In the genomic region with DNA sequence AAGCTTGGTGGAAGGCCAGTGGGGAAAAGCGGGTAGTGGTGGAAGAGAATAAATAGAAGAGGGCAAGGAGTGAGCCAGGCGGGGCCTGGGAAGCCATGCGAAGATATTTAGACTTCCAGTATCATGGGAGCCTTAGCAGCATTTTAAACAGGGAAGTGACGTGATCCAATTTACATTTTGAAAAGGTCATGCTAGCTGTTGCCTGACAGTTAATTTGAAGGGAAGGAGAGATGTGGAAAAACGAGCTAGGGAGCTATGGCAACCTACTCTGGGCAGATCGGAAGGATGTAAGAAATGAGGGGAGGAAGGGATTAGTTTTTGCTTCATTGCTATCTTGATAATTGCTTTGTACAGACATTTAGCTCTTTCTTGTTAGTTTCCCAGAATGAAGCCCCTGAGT, we compare ENCODE assay signal across 25 cellular contexts. TPM values are rescaled to one million over a fixed set of nuclear protein-coding genes. Genes with fewer than 3 reads are reported as not detected.
DNase-seq lines count a peak whose midpoint lies in the region; FAIRE-seq and TF ChIP-seq lines count a peak whose summit lies in the region.
"Had no signal": no experiment of that assay in that cellular context is flagged by ENCODE, and none has a peak within 500 bp of the region (broad histone marks: within the 10 kb centered on the region; RNA-seq: fewer than 3 reads in every experiment).

No MANE protein-coding gene starts in this region.

- no peak overlapping the region for H2AFZ ChIP-seq in keratinocyte (ENCODE audit: control insufficient read depth, low read length)
- H2AFZ ChIP-seq: GM23248 had no signal

- H3K36me3 ChIP-seq in keratinocyte (ENCODE audit: control insufficient read depth in 2 of 2, extremely low read depth in 1 of 2, insufficient read depth in 2 of 2, low read length in 2 of 2) (no peaks in the 10 kb centered on the region), Caco-2 (ENCODE audit: control insufficient read depth, insufficient read depth, low read length) (no peaks in the 10 kb centered on the region)

- H3K9me3 ChIP-seq in keratinocyte (ENCODE audit: control insufficient read depth, low read depth, low read length) (no peaks in the 10 kb centered on the region), Caco-2 (no peaks in the 10 kb centered on the region)

- H4K20me1 ChIP-seq in keratinocyte (ENCODE audit: control insufficient read depth, extremely low read depth, insufficient read depth, low read length) = no peaks in the 10 kb centered on the region

- H3K4me2 ChIP-seq in keratinocyte (ENCODE audit: control insufficient read depth, extremely low read depth, insufficient read depth, low read depth, low read length) = no peak overlapping the region

- no peak overlapping the region for H3K27ac Mint-ChIP-seq in Caco-2 (ENCODE audit: unreplicated experiment)
- H3K27ac Mint-ChIP-seq in progenitor cell of endocrine pancreas = no peak overlapping the region
- H3K27ac Mint-ChIP-seq: H9, HFFc6 had no signal

- H3K27me3 ChIP-seq in keratinocyte (ENCODE audit: control insufficient read depth, extremely low read depth, insufficient read depth, low read length) (no peaks in the 10 kb centered on the region), Caco-2 (replicated peaks; ENCODE audit: control insufficient read depth, insufficient read depth, low read length) (no peaks in the 10 kb centered on the region; the same call in none of the 2 replicates)

- intact Hi-C loops in Caco-2 (cut with micrococcal nuclease; ENCODE audit: unreplicated experiment) = no loop called here

- dilution Hi-C loops in keratinocyte (cut with MboI; ENCODE audit: extremely low pct_ligation_motif_present, low sequenced_read_pairs) = no loop called here

- FAIRE-seq in keratinocyte (lab: Jason Lieb, UNC) = peak; percentile 32
- FAIRE-seq: GM12891 had no signal

- H3K9ac ChIP-seq in keratinocyte (ENCODE audit: control insufficient read depth, extremely low read depth, insufficient read depth, low read length) = no peak overlapping the region
- H3K9ac ChIP-seq: GM23248 had no signal

- H3K27me3 Mint-ChIP-seq in Caco-2 (ENCODE audit: insufficient read depth, unreplicated experiment) (peaks cover under 1% of the 10 kb centered on the region), progenitor cell of endocrine pancreas (peaks cover 27% of the 10 kb centered on the region)

- H3K4me1 Mint-ChIP-seq in Caco-2 (ENCODE audit: low read depth, unreplicated experiment) (no peaks in the 10 kb centered on the region), progenitor cell of endocrine pancreas (ENCODE audit: low read depth) (no peaks in the 10 kb centered on the region)

- POLR2A ChIA-PET in Caco-2 (lab: Charles Lee) = interaction anchor here (1.3 kb wide), 1 partner anchor 12 kb away, joined by 3 read pairs; a partner anchor contains a TSS

- H3K9me3 Mint-ChIP-seq in Caco-2 (ENCODE audit: unreplicated experiment) (no peaks in the 10 kb centered on the region), progenitor cell of endocrine pancreas (ENCODE audit: low read depth) (no peaks in the 10 kb centered on the region)
- H3K9me3 Mint-ChIP-seq: H9, HFFc6 had no signal

- H3K4me3 ChIP-seq in keratinocyte (ENCODE audit: control insufficient read depth in 2 of 3, extremely low read depth in 1 of 3, insufficient read depth in 2 of 3, low read depth in 1 of 3, low read length in 3 of 3) (no peak overlapping the region), Caco-2 (ENCODE audit: low read depth, low read length) (no peak overlapping the region)
- H3K4me3 ChIP-seq: GM23248, SK-N-MC had no signal

- no peaks in the 10 kb centered on the region for H3K36me3 Mint-ChIP-seq in Caco-2 (ENCODE audit: insufficient read depth, unreplicated experiment)
- H3K36me3 Mint-ChIP-seq in progenitor cell of endocrine pancreas (ENCODE audit: insufficient read depth) = no peaks in the 10 kb centered on the region

- CTCF ChIA-PET in Caco-2 (lab: Charles Lee) = interaction anchor here (0.5 kb wide), 1 partner anchor 255 kb away, joined by 3 read pairs; no protein-coding TSS in a partner anchor

- H3K27ac ChIP-seq in keratinocyte (ENCODE audit: control insufficient read depth, insufficient read depth, low read length) = no peak overlapping the region
- H3K27ac ChIP-seq: GM23248, RWPE1, SK-N-MC had no signal

- no peaks in the 10 kb centered on the region for H3K9me1 ChIP-seq in keratinocyte (ENCODE audit: control insufficient read depth, extremely low read depth, insufficient read depth, low read length)

- DNase-seq in NCI-H1694 treated with DMSO at 0.1 percent for 48 hours (lab: John Stamatoyannopoulos, UW) (peak; percentile 31), NCI-H1694 (lab: John Stamatoyannopoulos, UW) (no peak), NAMALWA (ENCODE audit: low spot score) (peak; percentile 19), keratinocyte (ENCODE audit: low read depth, low spot score) (no peak), NCI-H82 (lab: John Stamatoyannopoulos, UW) (no peak), Caco-2 (no peak), progenitor cell of endocrine pancreas (ENCODE audit: low spot score, unreplicated experiment) (no peak)
- DNase-seq: 8988T, AML-193, DND-41, GM23248, H9, HFFc6, NCI-H1092 treated with DMSO at 0.1 percent for 48 hours, NCI-H146, NCI-H2081, NCI-H2227 treated with DMSO at 0.1 percent for 48 hours, NCI-H510A, SHP77 treated with DMSO at 0.1 percent for 48 hours, SW 1271 had no signal

- no peaks in the 10 kb centered on the region for H3K79me2 ChIP-seq in keratinocyte (ENCODE audit: control insufficient read depth, insufficient read depth, low read length)

- BruUV-seq in Caco-2 (replicated peaks; lab: Mats Ljungman, UMichigan) = no TSS peak

- H3K4me1 ChIP-seq in keratinocyte (ENCODE audit: control insufficient read depth, extremely low read depth, insufficient read depth, low read length) (peaks cover 26% of the 10 kb centered on the region), Caco-2 (no peaks in the 10 kb centered on the region)

- H3K4me3 Mint-ChIP-seq in Caco-2 (ENCODE audit: unreplicated experiment) (no peak overlapping the region), progenitor cell of endocrine pancreas (ENCODE audit: low read depth) (no peak overlapping the region)
- H3K4me3 Mint-ChIP-seq: H9, HFFc6 had no signal

- TF ChIP-seq CTCF in keratinocyte (optimal IDR thresholded peaks at IDR 0.05 in 1 of 3, IDR thresholded peaks at IDR 0.05 in 1 of 3, conservative IDR thresholded peaks at IDR 0.05 in 1 of 3; ENCODE audit: extremely low read depth in 1 of 3, insufficient read depth in 2 of 3, low read length in 3 of 3) (no peak), Caco-2 (IDR thresholded peaks at IDR 0.05; ENCODE audit: insufficient read depth in 1 of 2, low read depth in 1 of 2, low read length in 1 of 2, severe bottlenecking in 1 of 2, unreplicated experiment in 1 of 2) (no peak), progenitor cell of endocrine pancreas (IDR thresholded peaks at IDR 0.05; ENCODE audit: unreplicated experiment) (no peak)

RNA-seq across cellular contexts. Expression of a gene that starts 13.1 kb away (rescaled TPM):
- polyA plus RNA-seq in keratinocyte = 96.0 to 188 TPM (median 155 TPM) in 3 replicates
- 183 TPM for polyA plus RNA-seq in keratinocyte (2011; ENCODE audit: low read depth)
- polyA plus RNA-seq in keratinocyte (2011; cell fraction: cytosol; rRNA removed) = 47.9 and 86.0 TPM in 2 replicates
- polyA plus RNA-seq in keratinocyte (2011; cell fraction: nucleus; rRNA removed) = 166 and 224 TPM in 2 replicates
- 43.9 and 203 TPM in 2 replicates for polyA plus RNA-seq in keratinocyte (2012; ENCODE audit: low replicate concordance)
- 29.3 to 93.0 TPM (median 53.0 TPM) in 3 replicates for polyA minus RNA-seq in keratinocyte
- 58.9 TPM for polyA minus RNA-seq in keratinocyte (2011; cell fraction: cytosol; rRNA and poly(A)+ RNA removed)
- polyA minus RNA-seq in keratinocyte (2011; cell fraction: nucleus; rRNA and poly(A)+ RNA removed) = 88.5 and 196 TPM in 2 replicates
- total RNA-seq in Caco-2 (2022) = 171 and 184 TPM in 2 replicates
- 107 and 111 TPM in 2 replicates for total RNA-seq in progenitor cell of endocrine pancreas

RNA-seq across cellular contexts. Expression of a gene that starts 49.6 kb away (rescaled TPM):
- not detected in 3 replicates for polyA plus RNA-seq in keratinocyte
- polyA plus RNA-seq in keratinocyte (2011; ENCODE audit: low read depth) = not detected
- not detected in 2 replicates for polyA plus RNA-seq in keratinocyte (2011; cell fraction: cytosol; rRNA removed)
- not detected in 2 replicates for polyA plus RNA-seq in keratinocyte (2011; cell fraction: nucleus; rRNA removed)
- not detected in 2 replicates for polyA plus RNA-seq in keratinocyte (2012; ENCODE audit: low replicate concordance)
- polyA minus RNA-seq in keratinocyte = not detected in 3 replicates
- polyA minus RNA-seq in keratinocyte (2011; cell fraction: cytosol; rRNA and poly(A)+ RNA removed) = not detected
- not detected in 2 replicates for polyA minus RNA-seq in keratinocyte (2011; cell fraction: nucleus; rRNA and poly(A)+ RNA removed)
- not detected in 2 replicates for total RNA-seq in Caco-2 (2022)
- not detected in 2 replicates for total RNA-seq in progenitor cell of endocrine pancreas
- total RNA-seq: G401, GM23248, H9, HFFc6 had no signal
- polyA plus RNA-seq: AG04450 had no signal

RNA-seq across cellular contexts. Expression of a gene that starts 53.9 kb away (rescaled TPM):
- 0.69 to 1.1 TPM (median 0.87 TPM) in 3 replicates for polyA plus RNA-seq in keratinocyte
- polyA plus RNA-seq in keratinocyte (2011; ENCODE audit: low read depth) = 0.21 TPM
- 0.05 and 0.07 TPM in 2 replicates for polyA plus RNA-seq in keratinocyte (2011; cell fraction: cytosol; rRNA removed)
- polyA plus RNA-seq in keratinocyte (2011; cell fraction: nucleus; rRNA removed) = 6.4 and 8.8 TPM in 2 replicates
- 0.52 and 0.66 TPM in 2 replicates for polyA plus RNA-seq in keratinocyte (2012; ENCODE audit: low replicate concordance)
- 0.26 to 2.1 TPM (median 1.0 TPM) in 3 replicates for polyA minus RNA-seq in keratinocyte
- not detected for polyA minus RNA-seq in keratinocyte (2011; cell fraction: cytosol; rRNA and poly(A)+ RNA removed)
- polyA minus RNA-seq in keratinocyte (2011; cell fraction: nucleus; rRNA and poly(A)+ RNA removed) = 2.4 and 6.9 TPM in 2 replicates
- total RNA-seq in Caco-2 (2022) (0.48 and 0.79 TPM in 2 replicates), progenitor cell of endocrine pancreas (5.1 and 7.4 TPM in 2 replicates)

Comparison
In these comparisons a context has a peak if more than half of its experiments do, and no peak if none do; other contexts are left out.
1. DNase-seq: peak in NCI-H1694 treated with DMSO at 0.1 percent for 48 hours (single experiment) and NAMALWA (single experiment); none in NCI-H1694 (single experiment), keratinocyte (single experiment), NCI-H82 (single experiment), Caco-2 (0 of 2) and progenitor cell of endocrine pancreas (single experiment).